In the genomic region with DNA sequence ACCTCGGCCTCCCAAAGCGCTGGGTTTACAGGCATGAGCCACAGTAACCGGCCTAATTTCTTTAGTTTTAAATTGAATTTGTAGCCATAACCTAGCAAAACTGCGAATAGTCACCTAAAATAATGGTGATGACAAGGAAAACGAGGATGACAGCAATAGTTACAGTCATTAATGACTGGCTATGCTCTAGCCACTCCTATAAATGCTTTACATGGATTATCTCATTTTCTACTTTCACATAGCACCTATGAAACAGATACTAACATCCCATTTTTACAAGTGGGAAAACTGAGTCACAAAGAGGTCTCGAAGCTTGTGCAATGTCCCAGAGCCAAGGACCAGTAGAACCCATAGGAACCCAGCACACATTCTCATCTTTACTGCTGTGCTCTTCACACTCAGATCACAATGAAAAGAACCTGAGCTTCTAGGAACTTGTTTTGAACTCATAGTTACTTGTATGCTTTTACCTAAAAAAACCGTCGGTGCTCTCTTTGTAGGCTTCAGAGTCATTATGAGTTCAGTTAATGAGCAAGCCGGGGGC, we compare ENCODE assay signal across 29 cellular contexts.
"Had no signal": no experiment of that assay in that cellular context is flagged by ENCODE, and none has a peak within 500 bp of the region (broad histone marks: within the 10 kb centered on the region; RNA-seq: fewer than 3 reads in every experiment).

No MANE protein-coding gene starts in this region.

- H3K4me3 Mint-ChIP-seq: effector memory CD8-positive, alpha-beta T cell; immature natural killer cell; naive thymus-derived CD4-positive, alpha-beta T cell; nephron; neural progenitor cell; type B pancreatic cell had no signal

- DNase-seq: cortex of kidney; effector memory CD8-positive, alpha-beta T cell; erythroblast; esophagus squamous epithelium; foreskin melanocyte; glutamatergic neuron; heart right ventricle; hippocampal formation; immature natural killer cell; islet precursor cell; kidney glomerular epithelial cell; left colon; left ventricle myocardium inferior; mammary epithelial cell; mesendoderm; midbrain; naive thymus-derived CD4-positive, alpha-beta T cell; right lobe of liver; small intestine; stimulated activated CD4-positive, alpha-beta T cell treated with anti-CD3 and anti-CD28 coated beads, Interleukin-15, amount 100 ng/mL, for 24 hours; stimulated activated CD4-positive, alpha-beta T cell treated with anti-CD3 and anti-CD28 coated beads, Interleukin-2, amount 100 ng/mL, for 48 hours; stimulated activated naive CD4-positive, alpha-beta T cell; substantia nigra; testis; tibial artery had no signal

- H3K9me3 Mint-ChIP-seq: effector memory CD8-positive, alpha-beta T cell; immature natural killer cell; nephron; neural progenitor cell; type B pancreatic cell had no signal

- ATAC-seq: effector memory CD8-positive, alpha-beta T cell; heart right ventricle; left colon; naive thymus-derived CD4-positive, alpha-beta T cell; right lobe of liver had no signal

- H3K4me1 Mint-ChIP-seq: immature natural killer cell, nephron, neural progenitor cell had no signal

- H3K27me3 Mint-ChIP-seq: effector memory CD8-positive, alpha-beta T cell; naive thymus-derived CD4-positive, alpha-beta T cell; progenitor cell of endocrine pancreas; type B pancreatic cell had no signal

- H3K27ac Mint-ChIP-seq: nephron, neural progenitor cell, progenitor cell of endocrine pancreas, type B pancreatic cell had no signal
